ENCODE assay signal across 10 cellular contexts in the genomic region with DNA sequence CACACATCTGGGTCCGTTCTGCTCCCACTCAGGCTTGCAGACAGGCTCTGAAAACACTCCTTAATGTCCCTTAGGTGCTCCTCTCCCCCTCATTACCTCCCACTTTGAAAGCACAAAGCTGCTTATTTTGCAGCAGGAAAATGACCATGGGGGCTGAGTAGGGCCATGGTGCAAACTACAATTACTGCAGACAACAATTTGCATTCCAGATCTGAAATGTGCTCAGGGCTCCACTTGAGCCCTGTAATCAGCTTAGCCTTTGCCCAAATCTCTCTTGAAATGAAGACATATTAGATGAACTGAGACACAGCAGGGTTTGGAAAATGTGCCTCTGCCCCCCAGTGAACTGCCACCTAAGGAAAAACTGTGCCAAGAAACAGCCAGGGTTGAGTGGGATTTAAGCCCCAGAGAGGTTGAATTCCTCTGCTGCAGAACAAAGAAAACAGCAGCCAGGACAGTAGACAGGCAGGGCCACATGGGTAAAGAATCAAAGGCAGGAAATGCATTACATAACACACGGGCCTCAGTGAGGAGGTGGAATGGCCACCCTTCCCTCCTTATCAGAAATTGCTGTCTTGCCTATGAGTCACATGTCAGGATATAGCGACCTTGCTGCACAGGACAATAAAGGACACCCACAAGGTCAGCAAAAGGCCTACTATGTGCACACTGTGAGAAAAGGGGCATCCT.
DNase-seq lines count a peak whose midpoint lies in the region; ATAC-seq, FAIRE-seq and TF ChIP-seq lines count a peak whose summit lies in the region.
"Had no signal": no experiment of that assay in that cellular context is flagged by ENCODE, and none has a peak within 500 bp of the region (broad histone marks: within the 10 kb centered on the region; RNA-seq: fewer than 3 reads in every experiment).

No MANE protein-coding gene starts in this region.

- no peaks in the 10 kb centered on the region for H3K79me2 ChIP-seq in K562 (ENCODE audit: control insufficient read depth, insufficient read depth, low read length)

- CTCF ChIA-PET in K562 (lab: Yijun Ruan, JAX; ENCODE audit: low intra/inter-chr PET ratio): no interaction called here

- H3K9me1 ChIP-seq in K562 (ENCODE audit: control insufficient read depth, insufficient read depth, low read length): no peaks in the 10 kb centered on the region

- intact Hi-C loops in K562 (cut with micrococcal nuclease): no loop called here
- intact Hi-C loops in mucosa of descending colon (cut with DNase I, micrococcal nuclease): no loop called here

- no peak for TF ChIP-seq EP300 in K562 (IDR thresholded peaks at IDR 0.05; ENCODE audit: low read length)

- no peak overlapping the region for H2AFZ ChIP-seq in K562 (ENCODE audit: low read depth, low read length)

- no TSS peak for BruUV-seq in K562 (replicated peaks; lab: Mats Ljungman, UMichigan)

- in situ Hi-C loops in K562 (cut with MboI): no loop called here

- POLR2A ChIA-PET in K562 (lab: Yijun Ruan, JAX): interaction anchor here (0.6 to 0.9 kb wide), 2 partner anchors 46 to 79 kb away, joined by 3 to 4 read pairs; no protein-coding TSS in a partner anchor

- TF ChIP-seq CTCF in K562 (IDR thresholded peaks at IDR 0.05 in 2 of 3, conservative IDR thresholded peaks at IDR 0.05 in 1 of 3; ENCODE audit: insufficient read depth in 2 of 3, low read depth in 1 of 3, low read length in 3 of 3) (no peak), mucosa of descending colon (IDR thresholded peaks at IDR 0.05) (no peak)

- H3K27me3 ChIP-seq in K562 (ENCODE audit: control insufficient read depth in 2 of 2, insufficient read depth in 2 of 2, low read length in 2 of 2): no peaks in the 10 kb centered on the region; a peak in 1 of 5 replicates

- no peak overlapping the region for H3K27ac ChIP-seq in K562 (ENCODE audit: extremely low read depth, low read depth, low read length)

- no peaks in the 10 kb centered on the region for H4K20me1 ChIP-seq in K562 (replicated peaks; ENCODE audit: control insufficient read depth, insufficient read depth, low read length)

- TF ChIP-seq POLR2A in K562 (conservative IDR thresholded peaks at IDR 0.05): no peak

- no peak for FAIRE-seq in K562 (lab: Jason Lieb, UNC)

- ATAC-seq in K562: no peak
- ATAC-seq in mucosa of descending colon: peak; percentile 62

- H3K4me1 ChIP-seq in K562 (replicated peaks in 1 of 2; ENCODE audit: control insufficient read depth in 2 of 2, insufficient read depth in 2 of 2, low read length in 2 of 2) (no peaks in the 10 kb centered on the region), mucosa of descending colon (ENCODE audit: low read depth) (peaks cover 5% of the 10 kb centered on the region)

- H3K36me3 ChIP-seq in K562 (ENCODE audit: control insufficient read depth, insufficient read depth, low read length): no peaks in the 10 kb centered on the region
- no peaks in the 10 kb centered on the region for H3K36me3 ChIP-seq in mucosa of descending colon (ENCODE audit: low read depth)

- no peak overlapping the region for H3K4me3 ChIP-seq in K562
- H3K4me3 ChIP-seq in mucosa of descending colon: no peak overlapping the region

- TF ChIP-seq RAD21 in K562 (CRISPR knock-in tag; conservative IDR thresholded peaks at IDR 0.05 in 1 of 2, IDR thresholded peaks at IDR 0.05 in 1 of 2): no peak

- DNase-seq in ELF-1 (ENCODE audit: low read depth, low spot score): peak; percentile 50
- peak; percentile 61 to 80 for DNase-seq in NCI-H524 (lab: John Stamatoyannopoulos, UW)
- DNase-seq in K562 (ENCODE audit: extremely low read depth in 1 of 4, low spot score in 3 of 4): peak in 1 of 4 experiments; percentile 10
- DNase-seq in mucosa of descending colon: no peak
- DNase-seq in KG1 (lab: John Stamatoyannopoulos, UW): no peak
- no peak for DNase-seq in NCI-H146 treated with DMSO at 0.1 percent for 48 hours (lab: John Stamatoyannopoulos, UW; ENCODE audit: unreplicated experiment)
- no peak for DNase-seq in NCI-H1436 treated with DMSO at 0.1 percent for 48 hours (lab: John Stamatoyannopoulos, UW)
- no peak for DNase-seq in NCI-H128 (lab: John Stamatoyannopoulos, UW; ENCODE audit: unreplicated experiment)
- DNase-seq: hippocampal formation, NCI-H774 had no signal

- H3K9ac ChIP-seq in K562 (ENCODE audit: insufficient read depth in 1 of 2, low read depth in 2 of 2, low read length in 2 of 2): no peak overlapping the region

- no peaks in the 10 kb centered on the region for H3K9me3 ChIP-seq in K562 (replicated peaks; ENCODE audit: control insufficient read depth, insufficient read depth, low read depth, low read length)
- no peaks in the 10 kb centered on the region for H3K9me3 ChIP-seq in mucosa of descending colon

- H3K4me2 ChIP-seq in K562 (ENCODE audit: insufficient read depth, low read length): no peak overlapping the region

- WGBS in K562 (ENCODE audit: insufficient coverage, low coverage, missing lambda C conversion rate): 0% methylated on average over 2 of the region's 3 CpGs

TF ChIP-seq in K562, 482 proteins besides CTCF, POLR2A, EP300 and RAD21 (continues in another document):
- TF ChIP-seq MEF2A (IDR thresholded peaks at IDR 0.05; ENCODE audit: control insufficient read depth, low read depth, low read length): no peak
- TF ChIP-seq MECOM (CRISPR knock-in tag; IDR thresholded peaks at IDR 0.05): no peak
- no peak for TF ChIP-seq SMARCE1 (IDR thresholded peaks at IDR 0.05)
- peak in 1 of 2 experiments; percentile 35; a peak in 1 of 4 replicates for TF ChIP-seq RCOR1 (IDR thresholded peaks at IDR 0.05; ENCODE audit: borderline replicate concordance in 1 of 2, low read depth in 2 of 2, low read length in 2 of 2)
- TF ChIP-seq JUND (IDR thresholded peaks at IDR 0.05; ENCODE audit: borderline replicate concordance, low read depth, low read length): peak; percentile 58
- TF ChIP-seq JUND (tag; IDR thresholded peaks at IDR 0.05; ENCODE audit: borderline replicate concordance, low read depth, low read length): peak; percentile 29; the same call in 1 of the 3 replicates
- TF ChIP-seq YY1 (IDR thresholded peaks at IDR 0.05; ENCODE audit: borderline replicate concordance in 1 of 3, control insufficient read depth in 1 of 3, extremely low read depth in 1 of 3, insufficient read depth in 3 of 3, insufficient read length in 1 of 3, insufficient replicate concordance in 2 of 3, low read depth in 1 of 3, low read length in 2 of 3): no peak
- TF ChIP-seq, protein P1, sequence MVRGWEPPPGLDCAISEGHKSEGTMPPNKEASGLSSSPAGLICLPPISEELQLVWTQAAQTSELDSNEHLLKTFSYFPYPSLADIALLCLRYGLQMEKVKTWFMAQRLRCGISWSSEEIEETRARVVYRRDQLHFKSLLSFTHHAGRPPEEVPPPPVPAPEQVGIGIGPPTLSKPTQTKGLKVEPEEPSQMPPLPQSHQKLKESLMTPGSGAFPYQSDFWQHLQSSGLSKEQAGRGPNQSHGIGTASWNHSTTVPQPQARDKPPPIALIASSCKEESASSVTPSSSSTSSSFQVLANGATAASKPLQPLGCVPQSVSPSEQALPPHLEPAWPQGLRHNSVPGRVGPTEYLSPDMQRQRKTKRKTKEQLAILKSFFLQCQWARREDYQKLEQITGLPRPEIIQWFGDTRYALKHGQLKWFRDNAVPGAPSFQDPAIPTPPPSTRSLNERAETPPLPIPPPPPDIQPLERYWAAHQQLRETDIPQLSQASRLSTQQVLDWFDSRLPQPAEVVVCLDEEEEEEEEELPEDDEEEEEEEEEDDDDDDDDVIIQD (CRISPR knock-in tag; IDR thresholded peaks at IDR 0.05): no peak
- TF ChIP-seq SRSF3 (IDR thresholded peaks at IDR 0.05; ENCODE audit: insufficient read depth, low read length): no peak
- TF ChIP-seq MAFK (IDR thresholded peaks at IDR 0.05; ENCODE audit: low read length): no peak
- TF ChIP-seq, protein P2, sequence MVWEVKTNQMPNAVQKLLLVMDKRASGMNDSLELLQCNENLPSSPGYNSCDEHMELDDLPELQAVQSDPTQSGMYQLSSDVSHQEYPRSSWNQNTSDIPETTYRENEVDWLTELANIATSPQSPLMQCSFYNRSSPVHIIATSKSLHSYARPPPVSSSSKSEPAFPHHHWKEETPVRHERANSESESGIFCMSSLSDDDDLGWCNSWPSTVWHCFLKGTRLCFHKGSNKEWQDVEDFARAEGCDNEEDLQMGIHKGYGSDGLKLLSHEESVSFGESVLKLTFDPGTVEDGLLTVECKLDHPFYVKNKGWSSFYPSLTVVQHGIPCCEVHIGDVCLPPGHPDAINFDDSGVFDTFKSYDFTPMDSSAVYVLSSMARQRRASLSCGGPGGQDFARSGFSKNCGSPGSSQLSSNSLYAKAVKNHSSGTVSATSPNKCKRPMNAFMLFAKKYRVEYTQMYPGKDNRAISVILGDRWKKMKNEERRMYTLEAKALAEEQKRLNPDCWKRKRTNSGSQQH (CRISPR knock-in tag; IDR thresholded peaks at IDR 0.05): no peak
- TF ChIP-seq, protein P3, sequence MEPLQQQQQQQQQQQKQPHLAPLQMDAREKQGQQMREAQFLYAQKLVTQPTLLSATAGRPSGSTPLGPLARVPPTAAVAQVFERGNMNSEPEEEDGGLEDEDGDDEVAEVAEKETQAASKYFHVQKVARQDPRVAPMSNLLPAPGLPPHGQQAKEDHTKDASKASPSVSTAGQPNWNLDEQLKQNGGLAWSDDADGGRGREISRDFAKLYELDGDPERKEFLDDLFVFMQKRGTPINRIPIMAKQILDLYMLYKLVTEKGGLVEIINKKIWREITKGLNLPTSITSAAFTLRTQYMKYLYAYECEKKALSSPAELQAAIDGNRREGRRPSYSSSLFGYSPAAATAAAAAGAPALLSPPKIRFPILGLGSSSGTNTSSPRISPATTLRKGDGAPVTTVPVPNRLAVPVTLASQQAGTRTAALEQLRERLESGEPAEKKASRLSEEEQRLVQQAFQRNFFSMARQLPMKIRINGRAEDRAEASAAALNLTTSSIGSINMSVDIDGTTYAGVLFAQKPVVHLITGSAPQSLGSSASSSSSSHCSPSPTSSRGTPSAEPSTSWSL (CRISPR knock-in tag; IDR thresholded peaks at IDR 0.05; ENCODE audit: borderline replicate concordance): no peak
- TF ChIP-seq SMARCB1 (IDR thresholded peaks at IDR 0.05; ENCODE audit: insufficient read length, low read depth): no peak
- TF ChIP-seq FOSL1 (tag; conservative IDR thresholded peaks at IDR 0.05): peak; percentile 46; the same call in 1 of the 2 replicates
- TF ChIP-seq NR1H2 (CRISPR knock-in tag; IDR thresholded peaks at IDR 0.05): no peak
- TF ChIP-seq FOXJ3 (CRISPR knock-in tag; IDR thresholded peaks at IDR 0.05): no peak

Comparison
In these comparisons a context has a peak if more than half of its experiments do, and no peak if none do; other contexts are left out.
1. DNase-seq: peak in ELF-1 (single experiment) and NCI-H524 (2 of 2); none in mucosa of descending colon (0 of 3), KG1 (single experiment), NCI-H146 treated with DMSO at 0.1 percent for 48 hours (single experiment), NCI-H1436 treated with DMSO at 0.1 percent for 48 hours (single experiment) and NCI-H128 (single experiment).